8 cellular contexts compared by ENCODE assay signal in the genomic region with DNA sequence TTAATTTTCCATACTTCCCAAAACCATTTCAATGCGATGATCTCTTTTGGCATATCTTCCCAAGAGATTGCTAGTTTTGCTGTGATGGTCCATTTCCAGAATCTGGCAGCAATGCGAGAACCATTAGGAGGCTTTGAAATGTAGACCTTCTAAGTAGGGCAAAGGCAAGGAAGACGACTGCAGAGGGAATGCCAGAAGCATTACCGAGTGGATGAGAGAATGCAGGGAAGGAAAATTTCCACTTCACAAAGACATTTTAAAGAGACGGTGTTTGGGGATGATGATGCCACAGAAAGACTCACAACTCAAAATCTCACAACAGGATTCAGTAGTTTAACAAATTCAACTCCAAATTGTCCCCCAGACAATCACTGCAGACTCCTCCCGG. TPM values are rescaled to one million over a fixed set of nuclear protein-coding genes. Genes with fewer than 3 reads are reported as not detected.
DNase-seq lines count a peak whose midpoint lies in the region; ATAC-seq and TF ChIP-seq lines count a peak whose summit lies in the region.

No MANE protein-coding gene starts in this region.

- DNase-seq in SW480 (ENCODE audit: low spot score) (peak; percentile 13), fibroblast of villous mesenchyme (ENCODE audit: low read depth) (no peak), renal cortical epithelial cell (ENCODE audit: low read depth) (peak; percentile 11), DMS 273 (lab: John Stamatoyannopoulos, UW; ENCODE audit: unreplicated experiment) (no peak), DMS 273 treated with DMSO at 0.1 percent for 48 hours (lab: John Stamatoyannopoulos, UW) (no peak), NCI-H69 (lab: John Stamatoyannopoulos, UW) (no peak)

- no peak for ATAC-seq in GM21447 (IDR thresholded peaks at IDR 0.05; ENCODE audit: unreplicated experiment)

- no peak for TF ChIP-seq CTCF in fibroblast of villous mesenchyme (IDR thresholded peaks at IDR 0.05; ENCODE audit: insufficient read depth, low read depth, low read length)

- H3K4me3 ChIP-seq in GM08714 (ENCODE audit: low read length) = peak overlapping the region; percentile 27; the same call in 1 of the 2 replicates
- peak overlapping the region; percentile 85 for H3K4me3 ChIP-seq in fibroblast of villous mesenchyme (ENCODE audit: low read depth, low read length)

RNA-seq across cellular contexts. Expression of a gene that starts 0.5 kb away (rescaled TPM):
- total RNA-seq in fibroblast of villous mesenchyme (0.97 and 2.2 TPM in 2 replicates), renal cortical epithelial cell (0.52 and 3.8 TPM in 2 replicates)

RNA-seq across cellular contexts. Expression of a gene that starts 2.0 kb away (rescaled TPM):
- total RNA-seq in fibroblast of villous mesenchyme (not detected in 2 replicates), renal cortical epithelial cell (not detected in 2 replicates)

Comparison
In these comparisons a context has a peak if more than half of its experiments do, and no peak if none do; other contexts are left out.
1. DNase-seq: peak in SW480 (single experiment) and renal cortical epithelial cell (single experiment); none in fibroblast of villous mesenchyme (single experiment), DMS 273 (single experiment), DMS 273 treated with DMSO at 0.1 percent for 48 hours (single experiment) and NCI-H69 (single experiment).